Comparison of ENCODE assay signal across 9 cellular contexts in genomic region chr7:150962743-150963399, GRCh38. TPM values are rescaled to one million over a fixed set of nuclear protein-coding genes. Genes with fewer than 3 reads are reported as not detected.
A peak's percentile ranks its signal among the peaks of the same experiment; 100 is the strongest.
DNase-seq lines count a peak whose midpoint lies in the region; ATAC-seq and TF ChIP-seq lines count a peak whose summit lies in the region.
"Had no signal": no experiment of that assay in that cellular context is flagged by ENCODE, and none has a peak within 500 bp of the region (broad histone marks: within the 10 kb centered on the region; RNA-seq: fewer than 3 reads in every experiment).

No MANE protein-coding gene starts in this region.

- no peak overlapping the region for H3K27ac Mint-ChIP-seq in activated T-helper 17 cell treated with anti-CD3 and anti-CD28 coated beads, Interleukin-2, amount 50 U/mL, for 72 hours
- H3K27ac Mint-ChIP-seq: activated naive CD4-positive, alpha-beta T cell treated with anti-CD3 and anti-CD28 coated beads, Interleukin-2, amount 50 U/mL, for 24 hours had no signal

- H3K27me3 Mint-ChIP-seq in activated T-helper 17 cell treated with anti-CD3 and anti-CD28 coated beads, Interleukin-2, amount 50 U/mL, for 72 hours = peaks cover 10% of the 10 kb centered on the region

- no peaks in the 10 kb centered on the region for H3K9me3 Mint-ChIP-seq in activated T-helper 17 cell treated with anti-CD3 and anti-CD28 coated beads, Interleukin-2, amount 50 U/mL, for 72 hours
- H3K9me3 Mint-ChIP-seq: activated naive CD4-positive, alpha-beta T cell treated with anti-CD3 and anti-CD28 coated beads, Interleukin-2, amount 50 U/mL, for 24 hours had no signal

- ATAC-seq in HCT116 (peak; percentile 84), omental fat pad (ENCODE audit: low FRiP score) (peak; percentile 81), HG03196 (IDR thresholded peaks at IDR 0.05; ENCODE audit: unreplicated experiment) (no peak)
- ATAC-seq in activated T-helper 17 cell treated with anti-CD3 and anti-CD28 coated beads, Interleukin-2, amount 50 U/mL, for 72 hours (replicated peaks) = peak; percentile 84

- H3K4me1 ChIP-seq in HCT116 (ENCODE audit: control insufficient read depth in 1 of 2, insufficient read depth in 2 of 2, low read length in 2 of 2) (peaks cover 20 to 27% of the 10 kb centered on the region in 2 experiments), OCI-LY3 (ENCODE audit: low read length) (no peaks in the 10 kb centered on the region)

- peaks cover 10% of the 10 kb centered on the region for H3K4me1 Mint-ChIP-seq in activated T-helper 17 cell treated with anti-CD3 and anti-CD28 coated beads, Interleukin-2, amount 50 U/mL, for 72 hours

- peak; percentile 91 for TF ChIP-seq RAD21 in HCT116 (IDR thresholded peaks at IDR 0.05; ENCODE audit: low read depth)

- intact Hi-C loops in HCT116 (cut with micrococcal nuclease) = loop anchor here (1.0 kb wide), 3 partner anchors 55 to 209 kb away; no protein-coding TSS in a partner anchor

- H3K9me3 ChIP-seq in HCT116 (ENCODE audit: control insufficient read depth in 1 of 2, insufficient read depth in 1 of 2, low read depth in 1 of 2, low read length in 2 of 2) = no peaks in the 10 kb centered on the region
- no peaks in the 10 kb centered on the region for H3K9me3 ChIP-seq in OCI-LY3 (ENCODE audit: insufficient read depth, low read length)

- no peaks in the 10 kb centered on the region for H3K36me3 Mint-ChIP-seq in activated T-helper 17 cell treated with anti-CD3 and anti-CD28 coated beads, Interleukin-2, amount 50 U/mL, for 72 hours (ENCODE audit: low read depth)

- TF ChIP-seq POLR2A in HCT116 (IDR thresholded peaks at IDR 0.05; ENCODE audit: borderline replicate concordance, extremely low read depth, insufficient read depth, insufficient read length) = no peak

- H3K9me2 ChIP-seq in HCT116 (ENCODE audit: insufficient read depth) = no peaks in the 10 kb centered on the region

- peak; percentile 87 for DNase-seq in GM10248 (ENCODE audit: extremely low spot score)
- DNase-seq in HCT116 (ENCODE audit: low read depth, low spot score) = no peak
- peak; percentile 23 for DNase-seq in fibroblast of the aortic adventitia (ENCODE audit: low read depth)
- no peak for DNase-seq in omental fat pad (ENCODE audit: low spot score)
- no peak for DNase-seq in NCI-H510A treated with DMSO at 0.1 percent for 48 hours (lab: John Stamatoyannopoulos, UW)

- H3K36me3 ChIP-seq in HCT116 (ENCODE audit: control insufficient read depth in 1 of 2, insufficient read depth in 2 of 2, low read length in 2 of 2) = no peaks in the 10 kb centered on the region
- no peaks in the 10 kb centered on the region for H3K36me3 ChIP-seq in OCI-LY3 (replicated peaks; ENCODE audit: low read depth, low read length)

- H3K79me2 ChIP-seq in HCT116 (ENCODE audit: insufficient read depth, low read length) (no peaks in the 10 kb centered on the region), OCI-LY3 (ENCODE audit: low read length) (no peaks in the 10 kb centered on the region)

- H3K9ac ChIP-seq in HCT116 (ENCODE audit: low read length) (no peak overlapping the region), OCI-LY3 (ENCODE audit: low read length) (no peak overlapping the region)

- RAD21 ChIA-PET in HCT116 (lab: Charles Lee; ENCODE audit: low non-redundant PET in 1 of 2, low total read pairs in 2 of 2, uncharacterized antibody in 2 of 2, unreplicated experiment in 2 of 2) = interaction anchor here (0.6 to 1.0 kb wide), 9 partner anchors 18 to 1814 kb away, joined by 3 to 4 read pairs (median 3); partner anchors contain the start of gene ATG9B (in 1 of the 2)

- no peak overlapping the region for H3K4me3 Mint-ChIP-seq in activated T-helper 17 cell treated with anti-CD3 and anti-CD28 coated beads, Interleukin-2, amount 50 U/mL, for 72 hours
- H3K4me3 Mint-ChIP-seq: activated naive CD4-positive, alpha-beta T cell treated with anti-CD3 and anti-CD28 coated beads, Interleukin-2, amount 50 U/mL, for 24 hours had no signal

- H3K27me3 ChIP-seq in HCT116 (ENCODE audit: insufficient read depth, low read length) (no peaks in the 10 kb centered on the region), OCI-LY3 (ENCODE audit: low read depth, low read length) (no peaks in the 10 kb centered on the region)

- H3K27ac ChIP-seq in HCT116 (ENCODE audit: low read depth, low read length) (no peak overlapping the region), OCI-LY3 (ENCODE audit: low read length) (no peak overlapping the region)

- H2AFZ ChIP-seq in HCT116 (ENCODE audit: low read depth, low read length, poor library complexity, severe bottlenecking) (no peak overlapping the region), OCI-LY3 (ENCODE audit: low read depth, low read length) (no peak overlapping the region)

- CTCF ChIA-PET in GM10248 (lab: Yijun Ruan, JAX) = interaction anchor here (0.7 to 4.4 kb wide), 29 partner anchors 9 to 352 kb away, joined by 3 to 53 read pairs (median 4); partner anchors contain the start of genes ABCB8 and NOS3
- CTCF ChIA-PET in HCT116 (lab: Charles Lee) = interaction anchor here (1.0 to 3.3 kb wide), 7 partner anchors 18 to 161 kb away, joined by 3 to 25 read pairs (median 4); no protein-coding TSS in a partner anchor

- H4K20me1 ChIP-seq in HCT116 (ENCODE audit: insufficient read depth) (no peaks in the 10 kb centered on the region), OCI-LY3 (ENCODE audit: insufficient read depth, low read length) (no peaks in the 10 kb centered on the region)

- POLR2A ChIA-PET in GM10248 (lab: Yijun Ruan, JAX) (no interaction called here), HCT116 (lab: Charles Lee) (interaction anchor here (1.3 kb wide), 1 partner anchor 47 kb away, joined by 3 read pairs; no protein-coding TSS in a partner anchor)

- TF ChIP-seq CTCF in GM10248 (IDR thresholded peaks at IDR 0.05; ENCODE audit: control extremely low read depth, extremely low read depth, low read depth, missing control alignments) = peak; percentile 99
- TF ChIP-seq CTCF in HCT116 (IDR thresholded peaks at IDR 0.05 in 2 of 3, conservative IDR thresholded peaks at IDR 0.05 in 1 of 3; ENCODE audit: borderline replicate concordance in 1 of 3, insufficient read depth in 1 of 3, low read depth in 2 of 3, low read length in 2 of 3) = peak; percentile 87 to 94 (median 90)
- TF ChIP-seq CTCF in OCI-LY3 (IDR thresholded peaks at IDR 0.05; ENCODE audit: low read depth, low read length) = peak; percentile 82
- TF ChIP-seq CTCF in fibroblast of the aortic adventitia (IDR thresholded peaks at IDR 0.05; ENCODE audit: insufficient read depth, low read length) = peak; percentile 93
- peak in 1 of 3 donors; percentile 57 for TF ChIP-seq CTCF in omental fat pad (IDR thresholded peaks at IDR 0.05)

- H3K4me3 ChIP-seq in HCT116 (replicated peaks in 1 of 2; ENCODE audit: low read depth in 1 of 2, low read length in 2 of 2) (no peak overlapping the region), OCI-LY3 (ENCODE audit: low read length) (no peak overlapping the region), fibroblast of the aortic adventitia (ENCODE audit: low read depth, low read length) (no peak overlapping the region)

- H3K4me2 ChIP-seq in HCT116 (ENCODE audit: low read length) (no peak overlapping the region), OCI-LY3 (ENCODE audit: low read length) (no peak overlapping the region)

- BruUV-seq in HCT116 (replicated peaks; lab: Mats Ljungman, UMichigan) = no TSS peak

TF ChIP-seq in HCT116, 20 proteins besides CTCF, POLR2A, EP300 and RAD21 (continues in another document):
- no peak for TF ChIP-seq EZH2phosphoT487 (IDR thresholded peaks at IDR 0.05; ENCODE audit: borderline replicate concordance)
- TF ChIP-seq JUND (IDR thresholded peaks at IDR 0.05) = no peak
- TF ChIP-seq FOSL1 (IDR thresholded peaks at IDR 0.05; ENCODE audit: low read depth) = no peak
- no peak for TF ChIP-seq CBX3 (IDR thresholded peaks at IDR 0.05; ENCODE audit: low read depth)
- TF ChIP-seq ZNF274 (IDR thresholded peaks at IDR 0.05; ENCODE audit: low read depth, low read length) = no peak
- no peak for TF ChIP-seq SIN3A (IDR thresholded peaks at IDR 0.05; ENCODE audit: low read depth)
- TF ChIP-seq ATF3 (IDR thresholded peaks at IDR 0.05) = no peak
- TF ChIP-seq SP1 (IDR thresholded peaks at IDR 0.05; ENCODE audit: low read depth) = no peak
- no peak for TF ChIP-seq TCF7L2 (IDR thresholded peaks at IDR 0.05; ENCODE audit: borderline replicate concordance, extremely low read depth, insufficient read depth, insufficient read length)
- TF ChIP-seq MAX (IDR thresholded peaks at IDR 0.05) = no peak
- no peak for TF ChIP-seq ZFX (IDR thresholded peaks at IDR 0.05)
- no peak for TF ChIP-seq YY1 (IDR thresholded peaks at IDR 0.05; ENCODE audit: extremely low read depth, insufficient replicate concordance, low read depth, low read length)
- TF ChIP-seq EGR1 (IDR thresholded peaks at IDR 0.05; ENCODE audit: low read depth) = no peak

RNA-seq across cellular contexts. Expression of gene KCNH2, which starts 15.2 kb away (rescaled TPM):
- total RNA-seq in HCT116 (2021; ENCODE audit: unreplicated experiment) = 9.7 TPM
- polyA plus RNA-seq in HCT116 (2012) = 8.4 and 10.4 TPM in 2 replicates
- under 1 TPM; 0.32 to 0.77 TPM for total RNA-seq in activated T-helper 17 cell treated with anti-CD3 and anti-CD28 coated beads, Interleukin-2, amount 50 U/mL, for 72 hours
- not detected in 2 replicates for total RNA-seq in fibroblast of the aortic adventitia (ENCODE audit: low replicate concordance)
- under 1 TPM; 0.12 to 0.56 (median 0.47) TPM for total RNA-seq in omental fat pad

RNA-seq across cellular contexts. Expression of gene NOS3, which starts 27.9 kb away (rescaled TPM):
- total RNA-seq in HCT116 (2021; ENCODE audit: unreplicated experiment) = 35.8 TPM
- polyA plus RNA-seq in HCT116 (2012) = 42.7 and 44.0 TPM in 2 replicates
- total RNA-seq in activated T-helper 17 cell treated with anti-CD3 and anti-CD28 coated beads, Interleukin-2, amount 50 U/mL, for 72 hours = 10 to 100 TPM in 1 of 2 donors, 1 to 10 TPM in 1; 8.0 to 12.1 TPM
- total RNA-seq in fibroblast of the aortic adventitia (ENCODE audit: low replicate concordance) = 0.36 and 4.6 TPM in 2 replicates
- total RNA-seq in omental fat pad = 10 to 100 TPM; 11.2 to 75.3 (median 25.2) TPM

Comparison
In these comparisons a context has a peak if more than half of its experiments do, and no peak if none do; other contexts are left out.
1. DNase-seq: peak in GM10248 (single experiment) and fibroblast of the aortic adventitia (single experiment); none in HCT116 (single experiment), omental fat pad (single experiment) and NCI-H510A treated with DMSO at 0.1 percent for 48 hours (single experiment).